In the genomic region with DNA sequence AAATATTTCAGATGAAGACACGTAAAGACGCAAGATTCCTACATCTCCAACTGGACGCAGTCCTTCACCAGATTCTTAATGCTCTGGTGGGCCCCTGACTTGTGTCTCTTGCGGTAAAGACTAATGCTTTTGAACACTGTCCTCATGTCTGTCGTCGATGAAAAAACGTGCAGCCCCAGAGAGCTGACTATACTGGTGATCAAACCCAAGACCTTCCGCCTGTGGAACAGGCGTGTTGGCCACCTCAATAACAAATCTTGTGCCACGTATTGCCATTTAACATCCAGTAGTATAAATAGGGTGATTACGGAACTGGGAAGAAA, we compare ENCODE assay signal across 8 cellular contexts. TPM values are rescaled to one million over a fixed set of nuclear protein-coding genes. Genes with fewer than 3 reads are reported as not detected.
DNase-seq lines count a peak whose midpoint lies in the region; ATAC-seq and TF ChIP-seq lines count a peak whose summit lies in the region.

No MANE protein-coding gene starts in this region.

- no peaks in the 10 kb centered on the region for H4K20me1 ChIP-seq in SU-DHL-6 (ENCODE audit: low read depth, low read length)

- no peaks in the 10 kb centered on the region for H3K9me2 ChIP-seq in SU-DHL-6 (replicated peaks; ENCODE audit: insufficient read depth, low read length)

- H3K27ac ChIP-seq in SU-DHL-6 (ENCODE audit: low read depth, low read length) (no peak overlapping the region), subcutaneous abdominal adipose tissue (ENCODE audit: low read depth, low read length) (peak overlapping the region; percentile 67)

- H3F3A ChIP-seq in SU-DHL-6 (ENCODE audit: insufficient read depth) = peaks cover 19% of the 10 kb centered on the region

- H3K4me3 ChIP-seq in SU-DHL-6 (ENCODE audit: insufficient read depth, low read length, poor library complexity, severe bottlenecking) = no peak overlapping the region
- H3K4me3 ChIP-seq in foreskin fibroblast (ENCODE audit: low read depth in 1 of 2, low read length in 2 of 2) = peak overlapping the region; percentile 23 to 28
- peak overlapping the region; percentile 38 to 76 (median 68) for H3K4me3 ChIP-seq in subcutaneous abdominal adipose tissue (ENCODE audit: low read depth in 1 of 5, low read length in 5 of 5)

- no peaks in the 10 kb centered on the region for H3K36me3 ChIP-seq in SU-DHL-6 (ENCODE audit: low read length)
- H3K36me3 ChIP-seq in subcutaneous abdominal adipose tissue (ENCODE audit: control insufficient read depth in 5 of 5, insufficient read depth in 5 of 5, low read length in 5 of 5) = no peaks in the 10 kb centered on the region

- in situ Hi-C loops in G401 (cut with HindIII; ENCODE audit: low sequenced_read_pairs) = no loop called here

- H2AFZ ChIP-seq in SU-DHL-6 (ENCODE audit: low read depth, low read length, severe bottlenecking) = no peak overlapping the region

- DNase-seq in GF-D8 (lab: John Stamatoyannopoulos, UW) (peak; percentile 35), foreskin fibroblast (peak in 1 of 2 donors; percentile 61), G401 (ENCODE audit: low spot score) (no peak), NCI-H128 (lab: John Stamatoyannopoulos, UW; ENCODE audit: unreplicated experiment) (no peak)

- H3K9me3 ChIP-seq in SU-DHL-6 (ENCODE audit: insufficient read depth, low read length) (no peaks in the 10 kb centered on the region), subcutaneous abdominal adipose tissue (ENCODE audit: control insufficient read depth in 5 of 5, low read length in 5 of 5) (no peaks in the 10 kb centered on the region)

- peak overlapping the region; percentile 39 for H3K4me2 ChIP-seq in SU-DHL-6 (ENCODE audit: low read depth, low read length, poor library complexity, severe bottlenecking)

- no peaks in the 10 kb centered on the region for H3K79me2 ChIP-seq in SU-DHL-6 (ENCODE audit: insufficient read depth, low read length)

- H3K4me1 ChIP-seq in subcutaneous abdominal adipose tissue (ENCODE audit: control insufficient read depth in 5 of 5, insufficient read depth in 5 of 5, low read length in 5 of 5) = peaks cover 7 to 36% (median 26%) of the 10 kb centered on the region in 5 donors

- H3K27me3 ChIP-seq in SU-DHL-6 (ENCODE audit: low read length) (no peaks in the 10 kb centered on the region), subcutaneous abdominal adipose tissue (ENCODE audit: control insufficient read depth in 5 of 5, insufficient read depth in 4 of 5, low read length in 5 of 5) (no peaks in the 10 kb centered on the region)

- TF ChIP-seq CTCF in SU-DHL-6 (IDR thresholded peaks at IDR 0.05; ENCODE audit: insufficient read depth, low read length, poor library complexity, severe bottlenecking) (no peak), foreskin fibroblast (IDR thresholded peaks at IDR 0.05; ENCODE audit: low read depth, low read length) (no peak)

- no peak overlapping the region for H3K9ac ChIP-seq in SU-DHL-6 (ENCODE audit: low read length)
- peak overlapping the region in 1 of 5 donors; percentile 20 for H3K9ac ChIP-seq in subcutaneous abdominal adipose tissue (ENCODE audit: low read length in 5 of 5)

- ATAC-seq in HG02981 (IDR thresholded peaks at IDR 0.05; ENCODE audit: unreplicated experiment) (peak; percentile 6), GM21619 (IDR thresholded peaks at IDR 0.05; ENCODE audit: unreplicated experiment) (no peak)

RNA-seq across cellular contexts. Expression of a gene that starts 45.5 kb away (rescaled TPM):
- total RNA-seq in G401 (2014; rRNA removed; shearing (Covaris generic)) = not detected in 2 replicates

RNA-seq across cellular contexts. Expression of a gene that starts 53.5 kb away (rescaled TPM):
- not detected in 2 replicates for total RNA-seq in G401 (2014; rRNA removed; shearing (Covaris generic))

RNA-seq across cellular contexts. Expression of a gene that starts 58.7 kb away (rescaled TPM):
- 66.3 and 74.1 TPM in 2 replicates for total RNA-seq in G401 (2014; rRNA removed; shearing (Covaris generic))
